ENCODE assay signal across 1 cellular context in genomic region chr17:57413848-57414651, GRCh38.
TF ChIP-seq lines count a peak whose summit lies in the region.

No MANE protein-coding gene starts in this region.

TF ChIP-seq in HepG2, 621 proteins besides CTCF, POLR2A, EP300 and RAD21 (continued from another document and continues in another):
- no peak for TF ChIP-seq SRSF9 (IDR thresholded peaks at IDR 0.05; ENCODE audit: borderline replicate concordance, insufficient read depth, low read depth, low read length, poor library complexity, severe bottlenecking)
- 0 out of 2 replicates have a peak, but pooled peaks have one; percentile 59 for TF ChIP-seq ZNF761 (CRISPR knock-in tag; conservative IDR thresholded peaks at IDR 0.05)
- TF ChIP-seq E2F5 (CRISPR knock-in tag; conservative IDR thresholded peaks at IDR 0.05), result no peak
- peak; percentile 36; the same call in 1 of the 2 replicates for TF ChIP-seq SSRP1 (CRISPR knock-in tag; IDR thresholded peaks at IDR 0.05)
- peak; percentile 76; the same call in 1 of the 2 replicates for TF ChIP-seq ZNF337 (CRISPR knock-in tag; IDR thresholded peaks at IDR 0.05; ENCODE audit: borderline replicate concordance, low read depth)
- TF ChIP-seq TBL1XR1 (IDR thresholded peaks at IDR 0.05; ENCODE audit: borderline replicate concordance, low read length, partially characterized antibody), result peak; percentile 71
- peak; percentile 61; the same call in 1 of the 2 replicates for TF ChIP-seq EHMT2 (IDR thresholded peaks at IDR 0.05; ENCODE audit: borderline replicate concordance, low read depth, low read length)
- TF ChIP-seq ARHGAP35 (CRISPR knock-in tag; IDR thresholded peaks at IDR 0.05; ENCODE audit: borderline replicate concordance), result no peak
- TF ChIP-seq ZSCAN9 (CRISPR knock-in tag; IDR thresholded peaks at IDR 0.05; ENCODE audit: borderline replicate concordance), result peak; percentile 93
- TF ChIP-seq TEF (CRISPR knock-in tag; IDR thresholded peaks at IDR 0.05), result no peak
- TF ChIP-seq ZNF503 (CRISPR knock-in tag; IDR thresholded peaks at IDR 0.05), result peak; percentile 72; the same call in 1 of the 2 replicates
- peak; percentile 57; the same call in 1 of the 2 replicates for TF ChIP-seq HIVEP1 (CRISPR knock-in tag; IDR thresholded peaks at IDR 0.05)
- TF ChIP-seq ZNF3 (CRISPR knock-in tag; IDR thresholded peaks at IDR 0.05), result peak; percentile 47; the same call in 1 of the 2 replicates
- TF ChIP-seq ZNF280B (CRISPR knock-in tag; IDR thresholded peaks at IDR 0.05; ENCODE audit: borderline replicate concordance), result no peak
- no peak for TF ChIP-seq PAX8 (CRISPR knock-in tag; IDR thresholded peaks at IDR 0.05; ENCODE audit: borderline replicate concordance)
- peak; percentile 96 for TF ChIP-seq HOMEZ (CRISPR knock-in tag; IDR thresholded peaks at IDR 0.05; ENCODE audit: low read depth)
- no peak for TF ChIP-seq ZFYVE20 (CRISPR knock-in tag; IDR thresholded peaks at IDR 0.05; ENCODE audit: borderline replicate concordance, low read depth)
- no peak for TF ChIP-seq ZNF317 (CRISPR knock-in tag; IDR thresholded peaks at IDR 0.05)
- no peak for TF ChIP-seq CAMTA2 (CRISPR knock-in tag; IDR thresholded peaks at IDR 0.05; ENCODE audit: borderline replicate concordance)
- peak; percentile 83; the same call in 1 of the 2 replicates for TF ChIP-seq ZBTB39 (CRISPR knock-in tag; IDR thresholded peaks at IDR 0.05)
- TF ChIP-seq ISX (CRISPR knock-in tag; conservative IDR thresholded peaks at IDR 0.05), result no peak
- TF ChIP-seq ELF3 (CRISPR knock-in tag; IDR thresholded peaks at IDR 0.05), result peak; percentile 98
- 0 out of 2 replicates have a peak, but pooled peaks have one; percentile 14 for TF ChIP-seq MXD3 (CRISPR knock-in tag; IDR thresholded peaks at IDR 0.05)
- no peak for TF ChIP-seq RNF2 (conservative IDR thresholded peaks at IDR 0.05; ENCODE audit: low read depth)
- no peak for TF ChIP-seq NRL (CRISPR knock-in tag; IDR thresholded peaks at IDR 0.05; ENCODE audit: borderline replicate concordance)
- TF ChIP-seq TCF7 (IDR thresholded peaks at IDR 0.05; ENCODE audit: low read depth), result peak; percentile 69; the same call in 1 of the 2 replicates
- no peak for TF ChIP-seq NKX3-1 (CRISPR knock-in tag; IDR thresholded peaks at IDR 0.05)
- peak; percentile 94 for TF ChIP-seq BORCS8-MEF2B (CRISPR knock-in tag; IDR thresholded peaks at IDR 0.05)
- TF ChIP-seq HES4 (CRISPR knock-in tag; IDR thresholded peaks at IDR 0.05; ENCODE audit: borderline replicate concordance), result no peak
- no peak for TF ChIP-seq POLR2AphosphoS5 (IDR thresholded peaks at IDR 0.05; ENCODE audit: low read depth, low read length)
- TF ChIP-seq GATAD1 (CRISPR knock-in tag; IDR thresholded peaks at IDR 0.05), result peak; percentile 64
- no peak for TF ChIP-seq NPAS2 (CRISPR knock-in tag; IDR thresholded peaks at IDR 0.05; ENCODE audit: borderline replicate concordance)
- peak; percentile 89 for TF ChIP-seq CEBPG (CRISPR knock-in tag; IDR thresholded peaks at IDR 0.05)
- no peak for TF ChIP-seq ZSCAN22 (CRISPR knock-in tag; IDR thresholded peaks at IDR 0.05)
- TF ChIP-seq ZZZ3 (CRISPR knock-in tag; IDR thresholded peaks at IDR 0.05; ENCODE audit: borderline replicate concordance), result no peak
- peak; percentile 66; the same call in 1 of the 2 replicates for TF ChIP-seq TOE1 (CRISPR knock-in tag; IDR thresholded peaks at IDR 0.05)
- no peak for TF ChIP-seq NR3C1 (CRISPR knock-in tag; IDR thresholded peaks at IDR 0.05)
- TF ChIP-seq ZNF354B (CRISPR knock-in tag; IDR thresholded peaks at IDR 0.05), result 0 out of 2 replicates have a peak, but pooled peaks have one; percentile 41
- TF ChIP-seq FOSL2 (CRISPR knock-in tag; IDR thresholded peaks at IDR 0.05), result peak; percentile 88
- TF ChIP-seq ZMYM2 (CRISPR knock-in tag; IDR thresholded peaks at IDR 0.05), result 0 out of 2 replicates have a peak, but pooled peaks have one; percentile 52
- TF ChIP-seq SIX1 (CRISPR knock-in tag; IDR thresholded peaks at IDR 0.05; ENCODE audit: borderline replicate concordance), result peak; percentile 92
- TF ChIP-seq ZNF709 (CRISPR knock-in tag; IDR thresholded peaks at IDR 0.05), result no peak
- no peak for TF ChIP-seq BRD4 (CRISPR knock-in tag; IDR thresholded peaks at IDR 0.05)
- peak; percentile 98 for TF ChIP-seq ERF (CRISPR knock-in tag; IDR thresholded peaks at IDR 0.05)
- TF ChIP-seq ZNF362 (CRISPR knock-in tag; IDR thresholded peaks at IDR 0.05; ENCODE audit: borderline replicate concordance), result peak; percentile 99
- TF ChIP-seq ZNF577 (CRISPR knock-in tag; IDR thresholded peaks at IDR 0.05; ENCODE audit: borderline replicate concordance, low read depth), result no peak
- no peak; the same call in 1 of the 2 replicates for TF ChIP-seq ZNF747 (CRISPR knock-in tag; IDR thresholded peaks at IDR 0.05; ENCODE audit: borderline replicate concordance)
- TF ChIP-seq ZNF136 (CRISPR knock-in tag; IDR thresholded peaks at IDR 0.05; ENCODE audit: low read depth), result peak; percentile 95
- peak; percentile 61; the same call in 1 of the 2 replicates for TF ChIP-seq MIER2 (CRISPR knock-in tag; IDR thresholded peaks at IDR 0.05)
- no peak for TF ChIP-seq RBFOX2 (IDR thresholded peaks at IDR 0.05; ENCODE audit: low read depth, low read length)
- TF ChIP-seq KLF9 (CRISPR knock-in tag; IDR thresholded peaks at IDR 0.05; ENCODE audit: low read depth), result peak; percentile 82; the same call in 1 of the 2 replicates
- no peak for TF ChIP-seq SETDB1 (CRISPR knock-in tag; IDR thresholded peaks at IDR 0.05; ENCODE audit: borderline replicate concordance)
- no peak for TF ChIP-seq AFF4 (CRISPR knock-in tag; IDR thresholded peaks at IDR 0.05)
- TF ChIP-seq HNRNPH1 (optimal IDR thresholded peaks at IDR 0.05; ENCODE audit: low read depth, low read length), result no peak
- TF ChIP-seq DBP (CRISPR knock-in tag; IDR thresholded peaks at IDR 0.05; ENCODE audit: not compliant biosample characterization), result no peak
- TF ChIP-seq ZNF605 (CRISPR knock-in tag; IDR thresholded peaks at IDR 0.05), result peak; percentile 77
- TF ChIP-seq ATAD3A (CRISPR knock-in tag; IDR thresholded peaks at IDR 0.05), result no peak
- peak; percentile 88; the same call in 1 of the 2 replicates for TF ChIP-seq ZBTB38 (CRISPR knock-in tag; IDR thresholded peaks at IDR 0.05)
- no peak for TF ChIP-seq SP2 (CRISPR knock-in tag; IDR thresholded peaks at IDR 0.05)
